In genomic region chr4:119627267-119628190, GRCh38 we compare ENCODE assay signal across 8 cellular contexts. TPM values are rescaled to one million over a fixed set of nuclear protein-coding genes. Genes with fewer than 3 reads are reported as not detected.
DNase-seq lines count a peak whose midpoint lies in the region; FAIRE-seq and TF ChIP-seq lines count a peak whose summit lies in the region.

No MANE protein-coding gene starts in this region.

- no peak for FAIRE-seq in kidney (lab: Jason Lieb, UNC)

- no peak for DNase-seq in GM12864 (ENCODE audit: low read depth)
- peak; percentile 83 for DNase-seq in H4 (ENCODE audit: low spot score)
- no peak for DNase-seq in LNCaP clone FGC (ENCODE audit: low read depth)
- DNase-seq in activated CD4-positive, CD25-positive, alpha-beta regulatory T cell treated with anti-CD3 and anti-CD28 coated beads, Interleukin-2, amount 50 U/mL, for 16 hours (ENCODE audit: low read depth, low spot score): peak; percentile 3
- peak; percentile 8 for DNase-seq in cerebellar cortex (ENCODE audit: low spot score)
- peak; percentile 92 for DNase-seq in kidney
- peak; percentile 14 to 39 for DNase-seq in stimulated activated CD4-positive, alpha-beta T cell treated with anti-CD3 and anti-CD28 coated beads, Interleukin-15, amount 100 ng/mL, for 48 hours (ENCODE audit: low read depth in 2 of 2)
- DNase-seq in pons (ENCODE audit: low spot score): no peak

- peaks cover 0 to 5% of the 10 kb centered on the region in 2 donors for H3K4me1 ChIP-seq in kidney (ENCODE audit: control insufficient read depth in 1 of 2, insufficient read depth in 1 of 2, low read depth in 1 of 2, low read length in 2 of 2)

- peak overlapping the region; percentile 59 for H3K4me3 ChIP-seq in GM12864 (ENCODE audit: low read depth, low read length)
- H3K4me3 ChIP-seq in LNCaP clone FGC (ENCODE audit: low read depth, low read length): no peak overlapping the region
- H3K4me3 ChIP-seq in kidney (ENCODE audit: low read length in 2 of 2): peak overlapping the region; percentile 85 to 87

- intact Hi-C loops in kidney (cut with DNase I): loop anchor here (5.0 to 10.0 kb wide), 2 partner anchors 313 to 425 kb away; no protein-coding TSS in a partner anchor

- peak overlapping the region; percentile 70 to 82 for H3K9ac ChIP-seq in kidney (ENCODE audit: low read length in 2 of 2)

- peak overlapping the region; percentile 81 for H3K27ac ChIP-seq in kidney (ENCODE audit: low read depth in 2 of 2, low read length in 2 of 2)

- TF ChIP-seq CTCF in GM12864 (IDR thresholded peaks at IDR 0.05; ENCODE audit: low read depth, low read length, missing control alignments): peak; percentile 54
- peak; percentile 76 for TF ChIP-seq CTCF in LNCaP clone FGC (IDR thresholded peaks at IDR 0.05; ENCODE audit: control insufficient read depth, extremely low read depth, insufficient read depth)
- peak; percentile 73 for TF ChIP-seq CTCF in kidney (IDR thresholded peaks at IDR 0.05; ENCODE audit: borderline replicate concordance, extremely low read depth, insufficient read depth)

- H3K36me3 ChIP-seq in kidney (ENCODE audit: control insufficient read depth in 1 of 2, insufficient read depth in 2 of 2, low read length in 2 of 2): no peaks in the 10 kb centered on the region

- no peaks in the 10 kb centered on the region for H3K9me3 ChIP-seq in kidney (ENCODE audit: control insufficient read depth in 1 of 2, low read length in 2 of 2)

RNA-seq across cellular contexts. Expression of gene PDE5A, which starts 1.1 kb away (rescaled TPM):
- total RNA-seq in H4 (2014; rRNA removed; shearing (Covaris generic)): 121 and 144 TPM in 2 replicates
- 29.4 TPM for total RNA-seq in kidney
- polyA plus RNA-seq in kidney (ENCODE audit: insufficient read depth, low read depth, low replicate concordance): 3.9 TPM

Comparison
In these comparisons a context has a peak if more than half of its experiments do, and no peak if none do; other contexts are left out.
1. DNase-seq: peak in H4 (single experiment), activated CD4-positive, CD25-positive, alpha-beta regulatory T cell treated with anti-CD3 and anti-CD28 coated beads, Interleukin-2, amount 50 U/mL, for 16 hours (single experiment), cerebellar cortex (single experiment), kidney (single experiment) and stimulated activated CD4-positive, alpha-beta T cell treated with anti-CD3 and anti-CD28 coated beads, Interleukin-15, amount 100 ng/mL, for 48 hours (2 of 2); none in GM12864 (single experiment), LNCaP clone FGC (single experiment) and pons (single experiment).
2. Peak in every context shown above with its lines, with median percentiles within 50 percentile points of each other: CTCF ChIP-seq.